ENCODE assay signal across 7 cellular contexts in the genomic region with DNA sequence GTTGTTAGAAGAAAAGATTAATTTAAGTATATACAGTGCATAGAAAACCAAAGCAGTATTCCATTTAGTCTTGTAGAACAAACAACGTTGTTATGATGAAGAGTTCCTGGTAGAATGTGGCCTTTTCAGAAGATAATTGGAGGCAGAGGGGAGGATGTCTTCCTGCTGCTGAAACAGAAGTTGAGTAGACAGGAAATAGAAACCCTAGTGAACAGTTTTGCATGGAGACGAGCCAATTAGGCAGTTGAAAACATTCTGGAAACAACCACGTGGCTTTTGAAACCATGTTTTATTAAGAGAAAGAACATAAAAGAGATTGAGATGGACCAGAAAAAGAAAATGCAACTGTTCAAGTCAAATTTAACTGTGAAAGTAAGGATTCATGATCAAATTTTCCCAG.
A peak's percentile ranks its signal among the peaks of the same experiment; 100 is the strongest.
DNase-seq lines count a peak whose midpoint lies in the region; ATAC-seq, FAIRE-seq and TF ChIP-seq lines count a peak whose summit lies in the region.

No MANE protein-coding gene starts in this region.

- peaks cover 13% of the 10 kb centered on the region for H3K4me1 Mint-ChIP-seq in activated CD8-positive, alpha-beta T cell treated with anti-CD3 and anti-CD28 coated beads, Interleukin-2, amount 10 ng/mL, durations not matched to agents 7 days and 5 days (ENCODE audit: low read depth)
- H3K4me1 Mint-ChIP-seq in T-helper 2 cell treated with Interferon-gamma antibody and Interleukin-4, amounts not matched to agents 5 μg/mL and 100 μg/mL, for 36 hours (ENCODE audit: low read depth) = peaks cover 8% of the 10 kb centered on the region

- in situ Hi-C loops in KBM-7 (cut with MboI; ENCODE audit: low pct_unique_long_range_greater_than_20kb, low sequenced_read_pairs) = no loop called here

- H3K9me3 ChIP-seq in right cardiac atrium (ENCODE audit: control insufficient read depth, low read length) (no peaks in the 10 kb centered on the region), suprapubic skin (no peaks in the 10 kb centered on the region)

- H3K4me3 Mint-ChIP-seq in activated CD8-positive, alpha-beta T cell treated with anti-CD3 and anti-CD28 coated beads, Interleukin-2, amount 10 ng/mL, durations not matched to agents 7 days and 5 days = no peak overlapping the region
- H3K4me3 Mint-ChIP-seq in T-helper 2 cell treated with Interferon-gamma antibody and Interleukin-4, amounts not matched to agents 5 μg/mL and 100 μg/mL, for 36 hours = no peak overlapping the region

- no peaks in the 10 kb centered on the region for H3K36me3 ChIP-seq in suprapubic skin

- TF ChIP-seq CTCF in suprapubic skin (IDR thresholded peaks at IDR 0.05) = no peak

- H3K4me3 ChIP-seq in right cardiac atrium (ENCODE audit: low read length) (no peak overlapping the region), suprapubic skin (no peak overlapping the region)

- DNase-seq in KBM-7 (peak; percentile 3), right cardiac atrium (no peak), suprapubic skin (ENCODE audit: low spot score in 2 of 2) (no peak), urothelium cell line (ENCODE audit: low spot score) (no peak)
- DNase-seq in activated CD8-positive, alpha-beta T cell treated with anti-CD3 and anti-CD28 coated beads, Interleukin-2, amount 10 ng/mL, durations not matched to agents 7 days and 5 days = no peak
- DNase-seq in activated naive CD4-positive, alpha-beta T cell (lab: John Stamatoyannopoulos, UW) = no peak
- DNase-seq in T-helper 2 cell treated with Interferon-gamma antibody and Interleukin-4, amounts not matched to agents 5 μg/mL and 100 μg/mL, for 36 hours (ENCODE audit: low spot score) = no peak

- WGBS in right cardiac atrium = 20% methylated on average over 3 of the region's 3 CpGs
- WGBS in suprapubic skin = 6% methylated on average over 3 of the region's 3 CpGs

- H3K27me3 ChIP-seq in right cardiac atrium (ENCODE audit: control insufficient read depth, insufficient read depth) (no peaks in the 10 kb centered on the region), suprapubic skin (no peaks in the 10 kb centered on the region)

- POLR2A ChIA-PET in activated CD8-positive, alpha-beta T cell treated with anti-CD3 and anti-CD28 coated beads, Interleukin-2, amount 10 ng/mL, durations not matched to agents 7 days and 5 days (lab: Charles Lee) = no interaction called here

- peak overlapping the region; percentile 2 for H3K27ac Mint-ChIP-seq in activated CD8-positive, alpha-beta T cell treated with anti-CD3 and anti-CD28 coated beads, Interleukin-2, amount 10 ng/mL, durations not matched to agents 7 days and 5 days
- no peak overlapping the region for H3K27ac Mint-ChIP-seq in T-helper 2 cell treated with Interferon-gamma antibody and Interleukin-4, amounts not matched to agents 5 μg/mL and 100 μg/mL, for 36 hours

- H3K9me3 Mint-ChIP-seq in activated CD8-positive, alpha-beta T cell treated with anti-CD3 and anti-CD28 coated beads, Interleukin-2, amount 10 ng/mL, durations not matched to agents 7 days and 5 days (ENCODE audit: insufficient read depth) = no peaks in the 10 kb centered on the region
- peaks cover 8% of the 10 kb centered on the region for H3K9me3 Mint-ChIP-seq in T-helper 2 cell treated with Interferon-gamma antibody and Interleukin-4, amounts not matched to agents 5 μg/mL and 100 μg/mL, for 36 hours

- no peak for FAIRE-seq in urothelium cell line (lab: Jason Lieb, UNC)

- ATAC-seq in activated CD8-positive, alpha-beta T cell treated with anti-CD3 and anti-CD28 coated beads, Interleukin-2, amount 10 ng/mL, durations not matched to agents 7 days and 5 days = no peak
- peak; percentile 61 to 83 for ATAC-seq in right cardiac atrium

- H3K36me3 Mint-ChIP-seq in activated CD8-positive, alpha-beta T cell treated with anti-CD3 and anti-CD28 coated beads, Interleukin-2, amount 10 ng/mL, durations not matched to agents 7 days and 5 days (ENCODE audit: low read depth) = peaks cover 2% of the 10 kb centered on the region
- peaks cover 3% of the 10 kb centered on the region for H3K36me3 Mint-ChIP-seq in T-helper 2 cell treated with Interferon-gamma antibody and Interleukin-4, amounts not matched to agents 5 μg/mL and 100 μg/mL, for 36 hours (ENCODE audit: low read depth)

- H3K27ac ChIP-seq in right cardiac atrium (ENCODE audit: low read length) (no peak overlapping the region), suprapubic skin (peak overlapping the region; percentile 67)

- H3K27me3 Mint-ChIP-seq in activated CD8-positive, alpha-beta T cell treated with anti-CD3 and anti-CD28 coated beads, Interleukin-2, amount 10 ng/mL, durations not matched to agents 7 days and 5 days (ENCODE audit: low read depth) = peaks cover 2% of the 10 kb centered on the region
- no peaks in the 10 kb centered on the region for H3K27me3 Mint-ChIP-seq in T-helper 2 cell treated with Interferon-gamma antibody and Interleukin-4, amounts not matched to agents 5 μg/mL and 100 μg/mL, for 36 hours (ENCODE audit: low read depth)

- H3K4me1 ChIP-seq in right cardiac atrium (ENCODE audit: control insufficient read depth, insufficient read depth, low read length) (peaks cover 3% of the 10 kb centered on the region), suprapubic skin (peaks cover 31% of the 10 kb centered on the region)

- intact Hi-C loops in right cardiac atrium (cut with DNase I) = no loop called here

- CTCF ChIA-PET in activated CD8-positive, alpha-beta T cell treated with anti-CD3 and anti-CD28 coated beads, Interleukin-2, amount 10 ng/mL, durations not matched to agents 7 days and 5 days (lab: Charles Lee) = no interaction called here

- no peak for TF ChIP-seq POLR2A in suprapubic skin (IDR thresholded peaks at IDR 0.05)

- TF ChIP-seq EP300 in suprapubic skin (IDR thresholded peaks at IDR 0.05) = no peak
